In the genomic region with DNA sequence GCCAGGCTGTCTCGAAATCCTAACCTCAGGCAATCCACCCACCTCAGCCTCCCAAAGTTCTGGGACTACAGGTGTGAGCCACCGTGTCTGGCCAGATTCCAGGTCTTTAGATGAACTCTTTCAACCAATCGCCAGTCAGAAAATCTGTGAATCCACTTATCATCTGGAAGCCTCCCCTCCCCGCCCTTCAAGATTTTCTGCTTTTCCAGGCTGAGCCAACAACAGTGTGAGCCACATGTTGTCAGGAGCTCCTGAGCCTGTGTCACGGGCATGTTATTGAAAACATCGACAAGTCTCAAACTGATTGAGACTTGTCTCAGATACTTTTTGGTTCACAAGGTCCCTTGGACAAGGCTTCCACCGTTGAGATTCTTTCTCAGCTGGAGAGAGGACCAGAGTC, we compare ENCODE assay signal across 15 cellular contexts. TPM values are rescaled to one million over a fixed set of nuclear protein-coding genes. Genes with fewer than 3 reads are reported as not detected.
DNase-seq lines count a peak whose midpoint lies in the region; ATAC-seq, FAIRE-seq and TF ChIP-seq lines count a peak whose summit lies in the region.
"Had no signal": no experiment of that assay in that cellular context is flagged by ENCODE, and none has a peak within 500 bp of the region (broad histone marks: within the 10 kb centered on the region; RNA-seq: fewer than 3 reads in every experiment).

No MANE protein-coding gene starts in this region.

- ATAC-seq in activated CD8-positive, alpha-beta memory T cell treated with anti-CD3 and anti-CD28 coated beads, Interleukin-2, amount 10 ng/mL, durations not matched to agents 7 days and 5 days: no peak
- ATAC-seq in left lobe of liver: no peak

- H3K4me1 Mint-ChIP-seq in activated CD8-positive, alpha-beta memory T cell treated with anti-CD3 and anti-CD28 coated beads, Interleukin-2, amount 10 ng/mL, durations not matched to agents 7 days and 5 days: peaks cover 5% of the 10 kb centered on the region
- H3K4me1 Mint-ChIP-seq in endodermal cell: peaks cover 17% of the 10 kb centered on the region

- H3K27ac ChIP-seq in endodermal cell (ENCODE audit: low read depth, low read length) (no peak overlapping the region), small intestine (ENCODE audit: low read depth in 1 of 2, low read length in 1 of 2) (no peak overlapping the region)
- H3K27ac ChIP-seq: BLaER1, HL-60 had no signal

- H3K27me3 Mint-ChIP-seq in activated CD8-positive, alpha-beta memory T cell treated with anti-CD3 and anti-CD28 coated beads, Interleukin-2, amount 10 ng/mL, durations not matched to agents 7 days and 5 days: peaks cover 6% of the 10 kb centered on the region
- H3K27me3 Mint-ChIP-seq in endodermal cell (ENCODE audit: insufficient read depth): no peaks in the 10 kb centered on the region

- H3K9me3 ChIP-seq in endodermal cell (ENCODE audit: control insufficient read depth, low read length): peaks cover 66% of the 10 kb centered on the region
- no peaks in the 10 kb centered on the region for H3K9me3 ChIP-seq in small intestine (ENCODE audit: control insufficient read depth, low read depth)
- H3K9me3 ChIP-seq: Caco-2 had no signal

- no peak overlapping the region for H3K27ac Mint-ChIP-seq in activated CD8-positive, alpha-beta memory T cell treated with anti-CD3 and anti-CD28 coated beads, Interleukin-2, amount 10 ng/mL, durations not matched to agents 7 days and 5 days
- H3K27ac Mint-ChIP-seq in endodermal cell: no peak overlapping the region

- no peak overlapping the region for H3K4me3 Mint-ChIP-seq in activated CD8-positive, alpha-beta memory T cell treated with anti-CD3 and anti-CD28 coated beads, Interleukin-2, amount 10 ng/mL, durations not matched to agents 7 days and 5 days
- no peak overlapping the region for H3K4me3 Mint-ChIP-seq in endodermal cell
- H3K4me3 Mint-ChIP-seq: CD8-positive, alpha-beta memory T cell had no signal

- peaks cover 2% of the 10 kb centered on the region for H3K4me1 ChIP-seq in endodermal cell (ENCODE audit: control insufficient read depth, insufficient read depth, low read length)
- H3K4me1 ChIP-seq in small intestine (ENCODE audit: control insufficient read depth in 2 of 2, insufficient read depth in 1 of 2, low read depth in 1 of 2, low read length in 1 of 2): no peaks in the 10 kb centered on the region

- no peak for FAIRE-seq in small intestine (lab: Jason Lieb, UNC)

- H3K4me3 ChIP-seq in endodermal cell (ENCODE audit: low read length) (peak overlapping the region; percentile 46), small intestine (ENCODE audit: low read depth in 1 of 2, low read length in 2 of 2) (no peak overlapping the region)
- H3K4me3 ChIP-seq: BLaER1 had no signal

- 85 to 92% methylated on average over 5 to 7 of the region's 7 CpGs for WGBS in endodermal cell (ENCODE audit: insufficient coverage in 1 of 2, insufficient read length in 1 of 2), 2 experiments
- 82 to 87% (median 84%) methylated on average over 7 of the region's 7 CpGs for WGBS in small intestine, 3 donors

- CTCF ChIA-PET in activated CD8-positive, alpha-beta memory T cell treated with anti-CD3 and anti-CD28 coated beads, Interleukin-2, amount 10 ng/mL, durations not matched to agents 7 days and 5 days (lab: Charles Lee): interaction anchor here (1.7 kb wide), 1 partner anchor 24 kb away, joined by 4 read pairs; no protein-coding TSS in a partner anchor

- no peak overlapping the region for H3K9ac ChIP-seq in endodermal cell (ENCODE audit: extremely low read depth, low read length, poor library complexity, severe bottlenecking)
- H3K9ac ChIP-seq: BLaER1 had no signal

- no peaks in the 10 kb centered on the region for H3K27me3 ChIP-seq in endodermal cell (ENCODE audit: control insufficient read depth, insufficient read depth, low read length, poor library complexity, severe bottlenecking)
- H3K27me3 ChIP-seq in small intestine (ENCODE audit: control insufficient read depth in 2 of 2, insufficient read depth in 2 of 2, low read length in 2 of 2): no peaks in the 10 kb centered on the region
- H3K27me3 ChIP-seq: BLaER1 had no signal

- DNase-seq in activated CD8-positive, alpha-beta memory T cell treated with anti-CD3 and anti-CD28 coated beads, Interleukin-2, amount 10 ng/mL, durations not matched to agents 7 days and 5 days: peak; percentile 22
- no peak for DNase-seq in activated CD8-positive, alpha-beta memory T cell treated with anti-CD3 and anti-CD28 coated beads, Interleukin-2, amount 50 U/mL, for 48 hours
- DNase-seq in endodermal cell (no peak), left lobe of liver (ENCODE audit: low spot score) (peak; percentile 27), small intestine (no peak), NCI-H2227 treated with DMSO at 0.1 percent for 48 hours (lab: John Stamatoyannopoulos, UW) (no peak), DMS153 (lab: John Stamatoyannopoulos, UW) (no peak)
- DNase-seq: 8988T; AML-193; Caco-2; CD8-positive, alpha-beta memory T cell; H7 had no signal

- H3K36me3 ChIP-seq in endodermal cell (ENCODE audit: control insufficient read depth, insufficient read depth, low read length) (no peaks in the 10 kb centered on the region), small intestine (ENCODE audit: control insufficient read depth in 2 of 2, insufficient read depth in 2 of 2, low read length in 2 of 2) (no peaks in the 10 kb centered on the region)
- H3K36me3 ChIP-seq: BLaER1 had no signal

- H3K36me3 Mint-ChIP-seq in activated CD8-positive, alpha-beta memory T cell treated with anti-CD3 and anti-CD28 coated beads, Interleukin-2, amount 10 ng/mL, durations not matched to agents 7 days and 5 days: no peaks in the 10 kb centered on the region
- peaks cover 8% of the 10 kb centered on the region for H3K36me3 Mint-ChIP-seq in endodermal cell (ENCODE audit: low read depth)
- H3K36me3 Mint-ChIP-seq: CD8-positive, alpha-beta memory T cell had no signal

- no peak for TF ChIP-seq CTCF in endodermal cell (conservative IDR thresholded peaks at IDR 0.05)

- H3K9me3 Mint-ChIP-seq in activated CD8-positive, alpha-beta memory T cell treated with anti-CD3 and anti-CD28 coated beads, Interleukin-2, amount 10 ng/mL, durations not matched to agents 7 days and 5 days (ENCODE audit: low read depth): no peaks in the 10 kb centered on the region
- peaks cover 54% of the 10 kb centered on the region for H3K9me3 Mint-ChIP-seq in endodermal cell
- H3K9me3 Mint-ChIP-seq: CD8-positive, alpha-beta memory T cell had no signal

RNA-seq across cellular contexts. Expression of a gene that starts 52.0 kb away (rescaled TPM):
- under 1 TPM in 1 of 2 experiments, not detected in 1; 0.06 TPM for total RNA-seq in activated CD8-positive, alpha-beta memory T cell treated with anti-CD3 and anti-CD28 coated beads, Interleukin-2, amount 10 ng/mL, durations not matched to agents 7 days and 5 days
- total RNA-seq in endodermal cell (not detected), left lobe of liver (0.10 TPM)
- 0.28 TPM for polyA plus RNA-seq in endodermal cell (2013, experiment 1 of 2)
- not detected for polyA plus RNA-seq in endodermal cell (2013, experiment 2 of 2)
- polyA plus RNA-seq in small intestine: under 1 TPM in 1 of 3 donors, not detected in 2; under 0.01 TPM
- total RNA-seq: Caco-2; CD8-positive, alpha-beta memory T cell; Daoy had no signal

Comparison
In these comparisons a context has a peak if more than half of its experiments do, and no peak if none do; other contexts are left out.
1. DNase-seq: peak in activated CD8-positive, alpha-beta memory T cell treated with anti-CD3 and anti-CD28 coated beads, Interleukin-2, amount 10 ng/mL, durations not matched to agents 7 days and 5 days (single experiment) and left lobe of liver (single experiment); none in activated CD8-positive, alpha-beta memory T cell treated with anti-CD3 and anti-CD28 coated beads, Interleukin-2, amount 50 U/mL, for 48 hours (single experiment), endodermal cell (single experiment), small intestine (single experiment), NCI-H2227 treated with DMSO at 0.1 percent for 48 hours (single experiment) and DMS153 (single experiment).